ENCODE assay signal across 8 cellular contexts in the genomic region with DNA sequence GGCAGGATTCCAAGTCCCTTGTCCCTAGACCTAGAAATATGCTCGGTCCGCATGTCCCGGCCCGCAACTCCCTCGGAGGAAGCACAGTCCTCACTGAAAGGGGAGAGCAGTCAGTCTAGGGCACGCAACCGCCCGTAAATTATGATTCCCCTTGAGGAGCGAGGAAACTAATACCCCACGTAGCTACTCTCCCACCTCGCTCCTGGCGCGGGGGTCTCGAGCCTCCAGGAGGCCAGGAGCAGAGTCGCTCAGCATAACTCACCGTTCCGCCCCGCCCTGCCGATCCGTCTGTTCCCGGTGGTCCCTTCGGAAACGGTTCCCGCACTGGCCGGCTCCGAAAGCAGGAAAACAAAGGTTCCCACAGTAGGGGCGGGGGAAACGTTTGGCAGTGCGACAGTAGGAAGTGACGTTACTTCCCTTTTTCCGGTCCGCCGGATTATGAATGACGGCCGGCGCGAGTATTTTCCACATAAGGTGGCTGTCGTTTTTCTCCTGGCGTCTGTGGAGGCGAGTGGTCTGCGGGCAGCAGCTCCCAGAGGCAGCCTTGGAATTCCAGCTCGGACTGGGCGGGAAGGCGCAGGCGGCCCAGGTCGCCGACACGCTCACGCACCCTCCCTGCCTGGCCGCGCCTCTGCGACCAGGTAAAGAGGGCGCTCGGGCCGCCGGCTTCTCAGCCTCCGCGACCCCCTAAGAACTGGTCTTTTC. TPM values are rescaled to one million over a fixed set of nuclear protein-coding genes. Genes with fewer than 3 reads are reported as not detected.
A peak's percentile ranks its signal among the peaks of the same experiment; 100 is the strongest.
DNase-seq lines count a peak whose midpoint lies in the region; TF ChIP-seq lines count a peak whose summit lies in the region.

A gene with protein sequence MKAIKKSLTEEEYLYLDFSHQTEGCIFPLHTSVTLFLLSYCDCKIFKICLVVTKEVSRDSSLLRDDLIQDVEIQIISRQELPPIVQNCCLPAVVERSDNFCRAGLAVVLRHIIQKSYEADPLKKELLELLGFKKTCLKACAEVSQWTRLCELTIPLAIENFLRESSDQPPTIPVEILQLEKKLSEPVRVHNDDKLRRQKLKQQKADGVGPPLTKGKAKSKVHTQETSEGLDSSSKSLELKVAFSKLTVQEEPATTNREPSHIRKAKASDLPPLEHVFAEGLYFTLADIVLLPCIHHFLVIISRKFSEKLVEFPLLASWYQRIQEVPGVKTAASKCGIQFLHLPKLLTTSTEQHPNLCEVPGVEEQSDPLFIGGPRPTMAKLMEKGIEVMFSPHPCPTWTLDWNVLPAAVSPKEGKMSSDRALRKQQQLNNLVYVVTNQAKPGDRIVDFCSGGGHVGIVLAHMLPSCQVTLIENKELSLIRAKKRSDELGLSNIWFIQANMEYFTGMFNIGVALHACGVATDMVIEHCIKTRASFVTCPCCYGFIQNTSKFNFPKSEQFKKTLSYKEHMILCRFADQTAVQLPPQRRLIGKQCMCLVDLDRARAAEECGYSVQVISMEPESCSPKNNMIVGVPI (plus strand): TSS at position 409 of the 705 bp plus-strand sequence. CDS start 8,830 bp downstream, outside the sequence.
INTS12 (minus strand) TSS at position 314 of the 705 bp plus-strand sequence. CDS start 8,684 bp downstream, outside the sequence.

- H3K36me3 ChIP-seq in H7 (replicated peaks; ENCODE audit: control insufficient read depth, insufficient read depth, low read length), result no peaks in the 10 kb centered on the region

- peaks cover 26% of the 10 kb centered on the region for H3K4me1 Mint-ChIP-seq in nephron
- H3K4me1 Mint-ChIP-seq in stimulated activated naive CD8-positive, alpha-beta T cell treated with anti-CD3 and anti-CD28 coated beads, Interleukin-15, Interleukin-2, amounts not matched to agents 100 ng/mL and 50 ng/mL, for 24 hours (ENCODE audit: low read depth), result peaks cover 32% of the 10 kb centered on the region

- H3K27ac Mint-ChIP-seq in nephron, result peak within 1 kb of the TSS; percentile 97 to 99 (median 97)
- peak within 1 kb of the TSS; percentile 95 for H3K27ac Mint-ChIP-seq in stimulated activated naive CD8-positive, alpha-beta T cell treated with anti-CD3 and anti-CD28 coated beads, Interleukin-15, Interleukin-2, amounts not matched to agents 100 ng/mL and 50 ng/mL, for 24 hours

- DNase-seq in ELF-1 (ENCODE audit: low read depth, low spot score) (peak; percentile 96), H7 (peak; percentile 84), M059J (ENCODE audit: low read depth) (peak; percentile 82), SHP77 (lab: John Stamatoyannopoulos, UW) (peak; percentile 61 to 77), fibroblast of the aortic adventitia (ENCODE audit: low read depth) (peak; percentile 94)
- peak; percentile 96 for DNase-seq in activated effector memory CD4-positive, alpha-beta T cell treated with anti-CD3 and anti-CD28 coated beads, Interleukin-2, amount 50 U/mL, for 16 hours

- H3K9me3 Mint-ChIP-seq in nephron, result peaks cover 5% of the 10 kb centered on the region
- no peaks in the 10 kb centered on the region for H3K9me3 Mint-ChIP-seq in stimulated activated naive CD8-positive, alpha-beta T cell treated with anti-CD3 and anti-CD28 coated beads, Interleukin-15, Interleukin-2, amounts not matched to agents 100 ng/mL and 50 ng/mL, for 24 hours

- H3K4me3 Mint-ChIP-seq in nephron, result peak within 1 kb of the TSS; percentile 99 to 100 (median 100)
- H3K4me3 Mint-ChIP-seq in stimulated activated naive CD8-positive, alpha-beta T cell treated with anti-CD3 and anti-CD28 coated beads, Interleukin-15, Interleukin-2, amounts not matched to agents 100 ng/mL and 50 ng/mL, for 24 hours, result peak within 1 kb of the TSS; percentile 98

- no peaks in the 10 kb centered on the region for H3K27me3 ChIP-seq in H7 (ENCODE audit: control insufficient read depth, insufficient read depth, low read length)

- TF ChIP-seq CTCF in fibroblast of the aortic adventitia (IDR thresholded peaks at IDR 0.05; ENCODE audit: insufficient read depth, low read length), result no peak
- no peak for TF ChIP-seq CTCF in nephron (IDR thresholded peaks at IDR 0.05; ENCODE audit: unreplicated experiment in 3 of 3)

- H3K27me3 Mint-ChIP-seq in nephron (ENCODE audit: low read depth), result no peaks in the 10 kb centered on the region
- no peaks in the 10 kb centered on the region for H3K27me3 Mint-ChIP-seq in stimulated activated naive CD8-positive, alpha-beta T cell treated with anti-CD3 and anti-CD28 coated beads, Interleukin-15, Interleukin-2, amounts not matched to agents 100 ng/mL and 50 ng/mL, for 24 hours

- peaks cover 15% of the 10 kb centered on the region for H3K36me3 Mint-ChIP-seq in nephron (ENCODE audit: low read depth)
- peaks cover 18% of the 10 kb centered on the region for H3K36me3 Mint-ChIP-seq in stimulated activated naive CD8-positive, alpha-beta T cell treated with anti-CD3 and anti-CD28 coated beads, Interleukin-15, Interleukin-2, amounts not matched to agents 100 ng/mL and 50 ng/mL, for 24 hours (ENCODE audit: low read depth)

- H3K4me3 ChIP-seq in H7 (ENCODE audit: insufficient read depth, low read depth, low read length) (peak within 1 kb of the TSS; percentile 86), fibroblast of the aortic adventitia (ENCODE audit: low read depth, low read length) (peak within 1 kb of the TSS; percentile 82)

RNA-seq across cellular contexts. Expression of the first gene that starts in this region (rescaled TPM):
- 25.1 and 36.7 TPM in 2 replicates for total RNA-seq in H7 (2014; rRNA removed; shearing (Covaris generic))
- total RNA-seq in M059J (2014; rRNA removed; shearing (Covaris generic)), result 13.7 and 15.4 TPM in 2 replicates
- total RNA-seq in fibroblast of the aortic adventitia (ENCODE audit: low replicate concordance), result 8.6 and 21.0 TPM in 2 replicates

RNA-seq across cellular contexts. Expression of gene INTS12, which starts in this region (rescaled TPM):
- 4.7 and 9.1 TPM in 2 replicates for total RNA-seq in H7 (2014; rRNA removed; shearing (Covaris generic))
- total RNA-seq in M059J (2014; rRNA removed; shearing (Covaris generic)), result 11.6 and 16.3 TPM in 2 replicates
- total RNA-seq in fibroblast of the aortic adventitia (ENCODE audit: low replicate concordance), result 22.9 and 30.3 TPM in 2 replicates

Comparison
In these comparisons a context has a peak if more than half of its experiments do, and no peak if none do; other contexts are left out.
1. Peak in every context shown above with its lines: DNase-seq and H3K4me3 ChIP-seq.